ENCODE assay signal across 22 cellular contexts in the genomic region with DNA sequence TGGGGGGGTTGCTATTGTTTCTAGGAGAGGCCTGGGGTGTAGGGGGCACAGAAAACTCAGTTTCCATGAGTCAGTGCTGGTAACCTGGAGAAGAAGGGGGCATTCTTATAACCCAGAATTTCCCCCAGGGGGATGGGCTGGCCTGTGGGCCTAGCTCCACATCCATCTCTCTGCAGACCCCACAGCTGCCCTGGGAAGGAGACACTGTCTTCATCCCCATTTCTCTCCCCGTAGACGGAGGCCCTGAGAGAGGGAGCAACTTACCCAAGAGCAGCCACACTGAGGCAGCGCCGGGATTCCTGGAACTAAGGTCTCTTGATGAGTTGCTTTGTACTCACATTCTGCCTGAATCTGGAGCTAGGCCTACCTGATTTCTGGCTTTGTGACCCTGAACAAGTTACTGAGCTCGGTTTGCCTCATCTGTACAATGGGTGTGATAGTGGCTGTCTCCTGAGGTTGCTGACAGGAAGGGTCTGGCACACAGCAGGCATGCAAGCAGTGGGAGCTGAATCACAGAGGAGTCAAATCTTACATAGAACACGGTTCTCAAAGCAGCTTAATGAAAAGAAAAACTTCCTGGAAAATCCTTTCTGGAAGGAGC. TPM values are rescaled to one million over a fixed set of nuclear protein-coding genes. Genes with fewer than 3 reads are reported as not detected.
DNase-seq lines count a peak whose midpoint lies in the region; ATAC-seq and TF ChIP-seq lines count a peak whose summit lies in the region.
"Had no signal": no experiment of that assay in that cellular context is flagged by ENCODE, and none has a peak within 500 bp of the region (broad histone marks: within the 10 kb centered on the region; RNA-seq: fewer than 3 reads in every experiment).

No MANE protein-coding gene starts in this region.

- no peak overlapping the region for H3K27ac Mint-ChIP-seq in natural killer cell treated with Interleukin-12 subunit alpha and Interleukin-12 subunit beta and Interleukin-15 and Interleukin-18, amount 100 ng/mL, for 72 hours
- H3K27ac Mint-ChIP-seq in natural killer cell: no peak overlapping the region
- no peak overlapping the region for H3K27ac Mint-ChIP-seq in endothelial cell (ENCODE audit: unreplicated experiment)
- H3K27ac Mint-ChIP-seq in mesothelial cell of epicardium: peak overlapping the region; percentile 96
- H3K27ac Mint-ChIP-seq in CD8-positive, alpha-beta T cell: no peak overlapping the region
- H3K27ac Mint-ChIP-seq: activated naive CD8-positive, alpha-beta T cell treated with anti-CD3 and anti-CD28 coated beads, Interleukin-2, amount 10 ng/mL, durations not matched to agents 7 days and 5 days; activated T-helper 2 cell treated with anti-CD3 and anti-CD28 coated beads, Interferon-gamma antibody, Interleukin-2, Interleukin-4, amounts not matched to agents 10 μg/mL and 5 μg/mL and 100 μg/mL, durations not matched to agents 14 hours and 24 hours and 36 hours; T-helper 2 cell treated with Interferon-gamma antibody and Interleukin-4, amounts not matched to agents 5 μg/mL and 100 μg/mL, for 36 hours had no signal

- H3K36me3 Mint-ChIP-seq in natural killer cell treated with Interleukin-12 subunit alpha and Interleukin-12 subunit beta and Interleukin-15 and Interleukin-18, amount 100 ng/mL, for 72 hours: no peaks in the 10 kb centered on the region
- H3K36me3 Mint-ChIP-seq in natural killer cell (no peaks in the 10 kb centered on the region), endothelial cell (ENCODE audit: low read depth, unreplicated experiment) (no peaks in the 10 kb centered on the region), mesothelial cell of epicardium (no peaks in the 10 kb centered on the region)
- no peaks in the 10 kb centered on the region for H3K36me3 Mint-ChIP-seq in CD8-positive, alpha-beta T cell
- H3K36me3 Mint-ChIP-seq: activated naive CD8-positive, alpha-beta T cell treated with anti-CD3 and anti-CD28 coated beads, Interleukin-2, amount 10 ng/mL, durations not matched to agents 7 days and 5 days had no signal

- no peaks in the 10 kb centered on the region for H3K36me3 ChIP-seq in CD8-positive, alpha-beta T cell (ENCODE audit: insufficient read depth, low read length)
- H3K36me3 ChIP-seq: left lung, stomach had no signal

- TF ChIP-seq CTCF in natural killer cell (IDR thresholded peaks at IDR 0.05) (no peak), endothelial cell (IDR thresholded peaks at IDR 0.05; ENCODE audit: unreplicated experiment) (no peak), mesothelial cell of epicardium (IDR thresholded peaks at IDR 0.05; ENCODE audit: unreplicated experiment) (no peak)
- TF ChIP-seq CTCF in CD8-positive, alpha-beta T cell (IDR thresholded peaks at IDR 0.05): no peak

- H3K4me1 ChIP-seq in CD8-positive, alpha-beta T cell (ENCODE audit: insufficient read depth, low read length): no peaks in the 10 kb centered on the region

- POLR2A ChIA-PET in CD8-positive, alpha-beta T cell (lab: Charles Lee): interaction anchor here (0.5 kb wide), 1 partner anchor 1238 kb away, joined by 3 read pairs; no protein-coding TSS in a partner anchor

- DNase-seq in natural killer cell treated with Interleukin-12 subunit alpha and Interleukin-12 subunit beta and Interleukin-15 and Interleukin-18, amount 100 ng/mL, for 72 hours (ENCODE audit: low spot score): peak; percentile 32
- DNase-seq in natural killer cell: no peak
- no peak for DNase-seq in endothelial cell (ENCODE audit: low spot score)
- no peak for DNase-seq in mesothelial cell of epicardium (ENCODE audit: low spot score in 2 of 2, unreplicated experiment in 2 of 2)
- DNase-seq in T-helper 1 cell: no peak
- DNase-seq in HPDE6-E6E7 (ENCODE audit: extremely low spot score): no peak
- DNase-seq in CD8-positive, alpha-beta T cell: no peak
- DNase-seq in SHP77 treated with DMSO at 0.1 percent for 48 hours (lab: John Stamatoyannopoulos, UW): no peak
- DNase-seq: activated naive CD8-positive, alpha-beta T cell treated with anti-CD3 and anti-CD28 coated beads, Interleukin-2, amount 10 ng/mL, durations not matched to agents 7 days and 5 days; Calu3; GOT3; left lung; NCI-H1694 treated with DMSO at 0.1 percent for 48 hours; NCI-H526; SK-N-SH; stomach had no signal

- no peak for ATAC-seq in natural killer cell treated with Interleukin-12 subunit alpha and Interleukin-12 subunit beta and Interleukin-15 and Interleukin-18, amount 100 ng/mL, for 72 hours
- ATAC-seq in natural killer cell: no peak
- ATAC-seq in CD8-positive, alpha-beta T cell: no peak
- ATAC-seq: left lung had no signal

- H3K9me3 Mint-ChIP-seq in natural killer cell treated with Interleukin-12 subunit alpha and Interleukin-12 subunit beta and Interleukin-15 and Interleukin-18, amount 100 ng/mL, for 72 hours: no peaks in the 10 kb centered on the region
- no peaks in the 10 kb centered on the region for H3K9me3 Mint-ChIP-seq in natural killer cell
- no peaks in the 10 kb centered on the region for H3K9me3 Mint-ChIP-seq in endothelial cell (ENCODE audit: unreplicated experiment)
- no peaks in the 10 kb centered on the region for H3K9me3 Mint-ChIP-seq in mesothelial cell of epicardium
- H3K9me3 Mint-ChIP-seq in CD8-positive, alpha-beta T cell: no peaks in the 10 kb centered on the region
- H3K9me3 Mint-ChIP-seq: activated naive CD8-positive, alpha-beta T cell treated with anti-CD3 and anti-CD28 coated beads, Interleukin-2, amount 10 ng/mL, durations not matched to agents 7 days and 5 days; activated T-helper 2 cell treated with anti-CD3 and anti-CD28 coated beads, Interferon-gamma antibody, Interleukin-2, Interleukin-4, amounts not matched to agents 10 μg/mL and 5 μg/mL and 100 μg/mL, durations not matched to agents 14 hours and 24 hours and 36 hours; T-helper 2 cell treated with Interferon-gamma antibody and Interleukin-4, amounts not matched to agents 5 μg/mL and 100 μg/mL, for 36 hours had no signal

- H3K27me3 ChIP-seq in CD8-positive, alpha-beta T cell (ENCODE audit: insufficient read depth, low read length): no peaks in the 10 kb centered on the region

- H3K9me3 ChIP-seq in CD8-positive, alpha-beta T cell (ENCODE audit: low read length): no peaks in the 10 kb centered on the region
- H3K9me3 ChIP-seq: left lung, SK-N-SH, stomach had no signal

- peaks cover 12 to 22% of the 10 kb centered on the region in 2 donors for H3K4me1 Mint-ChIP-seq in natural killer cell treated with Interleukin-12 subunit alpha and Interleukin-12 subunit beta and Interleukin-15 and Interleukin-18, amount 100 ng/mL, for 72 hours (ENCODE audit: low read depth in 2 of 2)
- H3K4me1 Mint-ChIP-seq in natural killer cell: peaks cover 14 to 20% of the 10 kb centered on the region in 2 donors
- peaks cover 42% of the 10 kb centered on the region for H3K4me1 Mint-ChIP-seq in endothelial cell (ENCODE audit: unreplicated experiment)
- H3K4me1 Mint-ChIP-seq in mesothelial cell of epicardium: peaks cover 55% of the 10 kb centered on the region
- no peaks in the 10 kb centered on the region for H3K4me1 Mint-ChIP-seq in CD8-positive, alpha-beta T cell (ENCODE audit: low read depth)

- intact Hi-C loops in natural killer cell (cut with micrococcal nuclease): no loop called here
- intact Hi-C loops in CD8-positive, alpha-beta T cell (cut with DNase I, micrococcal nuclease): no loop called here

- CTCF ChIA-PET in CD8-positive, alpha-beta T cell (lab: Charles Lee): interaction anchor here (1.1 to 8.2 kb wide), 4 partner anchors 20 to 231 kb away, joined by 3 to 98 read pairs (median 6); no protein-coding TSS in a partner anchor

- no peak overlapping the region for H3K4me3 Mint-ChIP-seq in natural killer cell treated with Interleukin-12 subunit alpha and Interleukin-12 subunit beta and Interleukin-15 and Interleukin-18, amount 100 ng/mL, for 72 hours
- H3K4me3 Mint-ChIP-seq in natural killer cell (no peak overlapping the region), endothelial cell (ENCODE audit: unreplicated experiment) (peak overlapping the region; percentile 65), mesothelial cell of epicardium (peak overlapping the region; percentile 11)
- no peak overlapping the region for H3K4me3 Mint-ChIP-seq in CD8-positive, alpha-beta T cell
- H3K4me3 Mint-ChIP-seq: activated naive CD8-positive, alpha-beta T cell treated with anti-CD3 and anti-CD28 coated beads, Interleukin-2, amount 10 ng/mL, durations not matched to agents 7 days and 5 days; T-helper 2 cell treated with Interferon-gamma antibody and Interleukin-4, amounts not matched to agents 5 μg/mL and 100 μg/mL, for 36 hours had no signal

- no peak overlapping the region for H3K4me3 ChIP-seq in CD8-positive, alpha-beta T cell (ENCODE audit: low read depth, low read length)
- H3K4me3 ChIP-seq: left lung had no signal

- peaks cover 15 to 26% of the 10 kb centered on the region in 2 donors for H3K27me3 Mint-ChIP-seq in natural killer cell treated with Interleukin-12 subunit alpha and Interleukin-12 subunit beta and Interleukin-15 and Interleukin-18, amount 100 ng/mL, for 72 hours
- H3K27me3 Mint-ChIP-seq in natural killer cell (ENCODE audit: low read depth in 2 of 2): peaks cover 29 to 35% of the 10 kb centered on the region in 2 donors
- peaks cover 11% of the 10 kb centered on the region for H3K27me3 Mint-ChIP-seq in endothelial cell (ENCODE audit: unreplicated experiment)
- no peaks in the 10 kb centered on the region for H3K27me3 Mint-ChIP-seq in mesothelial cell of epicardium (ENCODE audit: low read depth)
- H3K27me3 Mint-ChIP-seq in CD8-positive, alpha-beta T cell (ENCODE audit: low read depth): peaks cover 14% of the 10 kb centered on the region

- H3K27ac ChIP-seq in CD8-positive, alpha-beta T cell (ENCODE audit: low read depth, low read length): no peak overlapping the region
- H3K27ac ChIP-seq: VCaP had no signal

RNA-seq across cellular contexts. Expression of a gene that starts 55.0 kb away (rescaled TPM):
- not detected for total RNA-seq in natural killer cell treated with Interleukin-12 subunit alpha and Interleukin-12 subunit beta and Interleukin-15 and Interleukin-18, amount 100 ng/mL, for 72 hours
- total RNA-seq in natural killer cell: not detected
- total RNA-seq in endothelial cell (ENCODE audit: unreplicated experiment): not detected
- total RNA-seq in mesothelial cell of epicardium: 0.35 to 0.36 TPM (median 0.36 TPM) in 3 replicates
- total RNA-seq in CD8-positive, alpha-beta T cell: not detected
- total RNA-seq: A673; activated naive CD8-positive, alpha-beta T cell treated with anti-CD3 and anti-CD28 coated beads, Interleukin-2, amount 10 ng/mL, durations not matched to agents 7 days and 5 days; activated T-helper 2 cell treated with anti-CD3 and anti-CD28 coated beads, Interferon-gamma antibody, Interleukin-2, Interleukin-4, amounts not matched to agents 10 μg/mL and 5 μg/mL and 100 μg/mL, durations not matched to agents 14 hours and 24 hours and 36 hours; osteocyte; stomach; ureter had no signal

Comparison
In these comparisons a context has a peak if more than half of its experiments do, and no peak if none do; other contexts are left out.
1. H3K4me3 Mint-ChIP-seq: peak in endothelial cell (single experiment) and mesothelial cell of epicardium (single experiment); none in natural killer cell treated with Interleukin-12 subunit alpha and Interleukin-12 subunit beta and Interleukin-15 and Interleukin-18, amount 100 ng/mL, for 72 hours (single experiment), natural killer cell (single experiment) and CD8-positive, alpha-beta T cell (single experiment).